In the genomic region with DNA sequence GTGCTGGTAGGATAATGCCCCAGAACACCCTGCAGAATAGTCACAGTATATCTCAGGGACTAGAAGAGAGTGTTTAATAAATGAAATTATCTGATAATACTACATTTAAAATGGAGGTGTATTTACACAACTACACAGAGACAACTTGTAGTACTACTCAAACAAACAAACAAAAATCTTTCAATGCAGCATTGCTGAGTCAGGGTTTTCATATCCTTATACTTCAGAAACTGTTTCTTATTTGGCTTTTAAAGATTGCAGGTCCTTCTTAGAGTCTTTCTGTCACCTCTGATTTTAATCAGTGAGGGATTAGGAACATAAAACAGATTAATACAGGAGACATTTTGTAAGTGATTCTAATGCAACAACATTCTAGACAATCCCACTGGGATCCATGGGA, we compare ENCODE assay signal across 22 cellular contexts. TPM values are rescaled to one million over a fixed set of nuclear protein-coding genes. Genes with fewer than 3 reads are reported as not detected.
A peak's percentile ranks its signal among the peaks of the same experiment; 100 is the strongest.
DNase-seq lines count a peak whose midpoint lies in the region; ATAC-seq, FAIRE-seq and TF ChIP-seq lines count a peak whose summit lies in the region.
"Had no signal": no experiment of that assay in that cellular context is flagged by ENCODE, and none has a peak within 500 bp of the region (broad histone marks: within the 10 kb centered on the region; RNA-seq: fewer than 3 reads in every experiment).

No MANE protein-coding gene starts in this region.

- H2BK20ac ChIP-seq in H9 (ENCODE audit: low read depth, low read length, poor library complexity, severe bottlenecking) (no peak overlapping the region), IMR-90 (ENCODE audit: low read depth, low read length) (no peak overlapping the region), H1 (ENCODE audit: low read length) (no peak overlapping the region)

- TF ChIP-seq EP300 in H1 (IDR thresholded peaks at IDR 0.05; ENCODE audit: borderline replicate concordance in 1 of 2, low read depth in 2 of 2, low read length in 2 of 2) = no peak

- H3K4me1 Mint-ChIP-seq in H9 (peaks cover 43 to 44% of the 10 kb centered on the region in 2 experiments), neural progenitor cell (peaks cover 45% of the 10 kb centered on the region)
- no peaks in the 10 kb centered on the region for H3K4me1 Mint-ChIP-seq in activated CD4-positive, alpha-beta memory T cell treated with anti-CD3 and anti-CD28 coated beads, Interleukin-2, amount 10 ng/mL, durations not matched to agents 7 days and 5 days

- H4K5ac ChIP-seq in H9 (ENCODE audit: insufficient read length, low read depth, low read length) (no peak overlapping the region), IMR-90 (ENCODE audit: low read depth, low read length) (no peak overlapping the region), H1 (ENCODE audit: insufficient read length, low read depth, low read length) (no peak overlapping the region)

- no peak overlapping the region for H2AK9ac ChIP-seq in IMR-90 (replicated peaks; ENCODE audit: low read depth, low read length, poor library complexity)

- H3K14ac ChIP-seq in H9 (ENCODE audit: insufficient read depth, low read length) (no peak overlapping the region), IMR-90 (replicated peaks; ENCODE audit: low read depth, low read length) (no peak overlapping the region), H1 (ENCODE audit: insufficient read length) (no peak overlapping the region)

- H2BK120ac ChIP-seq in H9 (ENCODE audit: low read depth, low read length, poor library complexity, severe bottlenecking) (no peak overlapping the region), IMR-90 (ENCODE audit: low read depth, low read length) (no peak overlapping the region), H1 (replicated peaks; ENCODE audit: low read depth, low read length) (no peak overlapping the region)

- H3K79me2 ChIP-seq in H9 (ENCODE audit: insufficient read depth, low read length) = no peaks in the 10 kb centered on the region
- no peaks in the 10 kb centered on the region for H3K79me2 ChIP-seq in H1 (ENCODE audit: control insufficient read depth in 1 of 2, insufficient read depth in 2 of 2, low read length in 2 of 2)
- H3K79me2 ChIP-seq in neural progenitor cell (ENCODE audit: low read depth) = no peaks in the 10 kb centered on the region

- in situ Hi-C loops in IMR-90 (cut with MboI; ENCODE audit: low sequenced_read_pairs) = no loop called here

- H2BK5ac ChIP-seq in H9 (ENCODE audit: insufficient read length, low read length) = no peak overlapping the region
- no peak overlapping the region for H2BK5ac ChIP-seq in IMR-90 (ENCODE audit: low read depth, low read length, poor library complexity, severe bottlenecking)
- no peak overlapping the region for H2BK5ac ChIP-seq in H1 (ENCODE audit: low read depth, low read length)

- H3K56ac ChIP-seq in H9 (ENCODE audit: insufficient read length, low read depth, low read length) (no peak overlapping the region), IMR-90 (ENCODE audit: extremely low read depth, insufficient read depth, low read length) (no peak overlapping the region), H1 (replicated peaks; ENCODE audit: insufficient read length, low read depth, low read length) (no peak overlapping the region)

- no peak for ATAC-seq in IMR-90 (ENCODE audit: low read depth)
- no peak for ATAC-seq in GM18858 (IDR thresholded peaks at IDR 0.05; ENCODE audit: unreplicated experiment)
- ATAC-seq: HCT116 had no signal

- no peak overlapping the region for H4K91ac ChIP-seq in H9 (ENCODE audit: insufficient read length, low read depth, low read length)
- no peak overlapping the region for H4K91ac ChIP-seq in IMR-90 (ENCODE audit: insufficient read depth, low read depth, low read length)
- no peak overlapping the region for H4K91ac ChIP-seq in H1 (replicated peaks; ENCODE audit: insufficient read length, low read length)

- H2AFZ ChIP-seq in H9 (ENCODE audit: low read length) (no peak overlapping the region), IMR-90 (replicated peaks; ENCODE audit: low read length, poor library complexity) (no peak overlapping the region), H1 (ENCODE audit: low read length) (no peak overlapping the region), neural progenitor cell (replicated peaks) (no peak overlapping the region)

- H3K9me3 ChIP-seq in H9 (ENCODE audit: control insufficient read depth, low read depth, low read length) (no peaks in the 10 kb centered on the region), IMR-90 (ENCODE audit: control insufficient read depth, insufficient read depth, low read length) (no peaks in the 10 kb centered on the region), H1 (ENCODE audit: insufficient read depth in 2 of 2, low read depth in 1 of 2, low read length in 1 of 2) (no peaks in the 10 kb centered on the region), neural progenitor cell (ENCODE audit: low read depth) (no peaks in the 10 kb centered on the region)

- H4K8ac ChIP-seq in H9 (replicated peaks; ENCODE audit: insufficient read length, low read depth, low read length) = no peak overlapping the region
- no peak overlapping the region for H4K8ac ChIP-seq in IMR-90 (ENCODE audit: low read depth in 2 of 2, low read length in 2 of 2)
- no peak overlapping the region for H4K8ac ChIP-seq in H1 (ENCODE audit: extremely low read depth, insufficient read depth, low read length)

- POLR2A ChIA-PET in IMR-90 (lab: Charles Lee; ENCODE audit: unreplicated experiment) = no interaction called here
- POLR2A ChIA-PET in H1 (lab: Charles Lee; ENCODE audit: partially characterized antibody) = interaction anchor here (0.6 kb wide), 1 partner anchor 928 kb away, joined by 3 read pairs; no protein-coding TSS in a partner anchor
- POLR2A ChIA-PET in activated CD4-positive, alpha-beta memory T cell treated with anti-CD3 and anti-CD28 coated beads, Interleukin-2, amount 10 ng/mL, durations not matched to agents 7 days and 5 days (lab: Charles Lee) = no interaction called here

- TF ChIP-seq POLR2A in IMR-90 (IDR thresholded peaks at IDR 0.05; ENCODE audit: low read depth, low read length) (no peak), H1 (IDR thresholded peaks at IDR 0.05; ENCODE audit: control extremely low read depth in 1 of 2, low read depth in 2 of 2, low read length in 2 of 2) (no peak)

- FAIRE-seq in H1 (lab: Jason Lieb, UNC) = no peak
- FAIRE-seq: A204.1, GM19239, H54 had no signal

- H3K27ac Mint-ChIP-seq in H9 (peak overlapping the region in 2 of 3 experiments; percentile 57 to 61; a peak in 2 of 7 replicates), neural progenitor cell (peak overlapping the region; percentile 75)
- H3K27ac Mint-ChIP-seq in activated CD4-positive, alpha-beta memory T cell treated with anti-CD3 and anti-CD28 coated beads, Interleukin-2, amount 10 ng/mL, durations not matched to agents 7 days and 5 days = no peak overlapping the region
- H3K27ac Mint-ChIP-seq: CD4-positive, alpha-beta T cell; HFFc6 had no signal

- H2BK12ac ChIP-seq in H9 (ENCODE audit: insufficient read length, low read depth, low read length) = no peak overlapping the region
- no peak overlapping the region for H2BK12ac ChIP-seq in H1 (ENCODE audit: low read depth, low read length)

- peaks cover 3% of the 10 kb centered on the region for H3K4me1 ChIP-seq in H9 (ENCODE audit: insufficient read depth, low read length)
- H3K4me1 ChIP-seq in IMR-90 (ENCODE audit: control insufficient read depth, insufficient read depth, low read length) = no peaks in the 10 kb centered on the region
- H3K4me1 ChIP-seq in H1 (replicated peaks in 1 of 4; ENCODE audit: control insufficient read depth in 3 of 4, insufficient read depth in 4 of 4, low read length in 3 of 4) = peaks cover 0 to 10% (median 5%) of the 10 kb centered on the region in 4 experiments; a peak in 5 of 7 replicates
- peaks cover 34% of the 10 kb centered on the region for H3K4me1 ChIP-seq in neural progenitor cell

- H3K36me3 Mint-ChIP-seq in H9 (ENCODE audit: insufficient read depth in 1 of 3, low read depth in 3 of 3) = no peaks in the 10 kb centered on the region
- H3K36me3 Mint-ChIP-seq in neural progenitor cell = peaks cover 2% of the 10 kb centered on the region
- no peaks in the 10 kb centered on the region for H3K36me3 Mint-ChIP-seq in activated CD4-positive, alpha-beta memory T cell treated with anti-CD3 and anti-CD28 coated beads, Interleukin-2, amount 10 ng/mL, durations not matched to agents 7 days and 5 days (ENCODE audit: low read depth)

- dilution Hi-C loops in IMR-90 (cut with HindIII; ENCODE audit: low sequenced_read_pairs, unreplicated experiment) = no loop called here

- TF ChIP-seq CTCF in H9 (conservative IDR thresholded peaks at IDR 0.05) (no peak), IMR-90 (conservative IDR thresholded peaks at IDR 0.05; ENCODE audit: low read depth, low read length) (no peak), H1 (IDR thresholded peaks at IDR 0.05; ENCODE audit: control extremely low read depth in 1 of 3, insufficient read depth in 1 of 3, low read depth in 1 of 3, low read length in 3 of 3) (no peak), neural progenitor cell (IDR thresholded peaks at IDR 0.05) (no peak)

- intact Hi-C loops in IMR-90 (cut with micrococcal nuclease) = no loop called here

- no peaks in the 10 kb centered on the region for H3K9me3 Mint-ChIP-seq in H9
- H3K9me3 Mint-ChIP-seq in neural progenitor cell = no peaks in the 10 kb centered on the region
- H3K9me3 Mint-ChIP-seq in activated CD4-positive, alpha-beta memory T cell treated with anti-CD3 and anti-CD28 coated beads, Interleukin-2, amount 10 ng/mL, durations not matched to agents 7 days and 5 days = no peaks in the 10 kb centered on the region
- H3K9me3 Mint-ChIP-seq: CD4-positive, alpha-beta T cell had no signal

- H3K23ac ChIP-seq in H9 (ENCODE audit: insufficient read length, low read depth, low read length) (no peak overlapping the region), IMR-90 (ENCODE audit: low read depth, low read length) (no peak overlapping the region), H1 (ENCODE audit: insufficient read length) (no peak overlapping the region)

- H3K27me3 Mint-ChIP-seq in H9 (ENCODE audit: low read depth) = no peaks in the 10 kb centered on the region
- H3K27me3 Mint-ChIP-seq in neural progenitor cell (ENCODE audit: insufficient read depth, low read depth) = no peaks in the 10 kb centered on the region
- H3K27me3 Mint-ChIP-seq in activated CD4-positive, alpha-beta memory T cell treated with anti-CD3 and anti-CD28 coated beads, Interleukin-2, amount 10 ng/mL, durations not matched to agents 7 days and 5 days = no peaks in the 10 kb centered on the region
- H3K27me3 Mint-ChIP-seq: CD4-positive, alpha-beta T cell had no signal

- H3K4ac ChIP-seq in H9 (ENCODE audit: low read depth, low read length) (no peak overlapping the region), IMR-90 (ENCODE audit: low read depth, low read length) (no peak overlapping the region), H1 (replicated peaks; ENCODE audit: insufficient read length, low read depth, low read length) (no peak overlapping the region)

- no peak for DNase-seq in H9
- DNase-seq in IMR-90 = no peak
- no peak for DNase-seq in H1 (ENCODE audit: low read depth in 1 of 2, low spot score in 2 of 2)
- no peak for DNase-seq in neural progenitor cell (ENCODE audit: low spot score)
- DNase-seq in NCI-H146 (lab: John Stamatoyannopoulos, UW) = no peak
- DNase-seq in NCI-H510A (lab: John Stamatoyannopoulos, UW) = no peak
- no peak for DNase-seq in activated CD4-positive, alpha-beta memory T cell treated with anti-CD3 and anti-CD28 coated beads, Interleukin-2, amount 10 ng/mL, durations not matched to agents 7 days and 5 days
- DNase-seq: AML-193; CD4-positive, alpha-beta T cell; DMS153; DMS79; GDM1; HFFc6 had no signal

- CTCF ChIA-PET in IMR-90 (lab: Yijun Ruan, JAX) = interaction anchor here (0.9 kb wide), 1 partner anchor 1808 kb away, joined by 3 read pairs; no protein-coding TSS in a partner anchor
- CTCF ChIA-PET in H1 (lab: Charles Lee; ENCODE audit: partially characterized antibody) = no interaction called here
- CTCF ChIA-PET in activated CD4-positive, alpha-beta memory T cell treated with anti-CD3 and anti-CD28 coated beads, Interleukin-2, amount 10 ng/mL, durations not matched to agents 7 days and 5 days (lab: Charles Lee) = no interaction called here

- H3K79me1 ChIP-seq in H9 (ENCODE audit: insufficient read depth, low read depth, low read length, poor library complexity, severe bottlenecking) = no peaks in the 10 kb centered on the region
- H3K79me1 ChIP-seq in IMR-90 (ENCODE audit: low read depth in 1 of 2, low read length in 2 of 2) = no peaks in the 10 kb centered on the region
- no peaks in the 10 kb centered on the region for H3K79me1 ChIP-seq in H1 (ENCODE audit: low read depth, low read length)

- no TSS peak for BruUV-seq in IMR-90 (replicated peaks; lab: Mats Ljungman, UMichigan)

- H3K27me3 ChIP-seq in H9 (ENCODE audit: insufficient read depth, low read length) (no peaks in the 10 kb centered on the region), IMR-90 (ENCODE audit: control insufficient read depth, insufficient read depth, low read length) (no peaks in the 10 kb centered on the region), H1 (replicated peaks in 1 of 4; ENCODE audit: control insufficient read depth in 3 of 4, extremely low read depth in 1 of 4, insufficient read depth in 3 of 4, low read length in 3 of 4) (no peaks in the 10 kb centered on the region), neural progenitor cell (no peaks in the 10 kb centered on the region)

- no peak overlapping the region for H3K27ac ChIP-seq in H9 (ENCODE audit: insufficient read length, low read depth, low read length)
- no peak overlapping the region for H3K27ac ChIP-seq in IMR-90 (ENCODE audit: insufficient read depth, low read length)
- H3K27ac ChIP-seq in H1 (ENCODE audit: low read depth, low read length) = no peak overlapping the region
- peak overlapping the region; percentile 93 for H3K27ac ChIP-seq in neural progenitor cell
- H3K27ac ChIP-seq: C4-2B, HL-60 had no signal

- H3K4me3 ChIP-seq in IMR-90 (ENCODE audit: insufficient read depth, low read depth, low read length) = no peak overlapping the region
- no peak overlapping the region for H3K4me3 ChIP-seq in H1 (ENCODE audit: extremely low read depth in 1 of 4, insufficient read depth in 2 of 4, low read depth in 3 of 4, low read length in 4 of 4)
- no peak overlapping the region for H3K4me3 ChIP-seq in neural progenitor cell

- H3K4me3 Mint-ChIP-seq in H9 (no peak overlapping the region), neural progenitor cell (no peak overlapping the region)
- H3K4me3 Mint-ChIP-seq in activated CD4-positive, alpha-beta memory T cell treated with anti-CD3 and anti-CD28 coated beads, Interleukin-2, amount 10 ng/mL, durations not matched to agents 7 days and 5 days = no peak overlapping the region
- H3K4me3 Mint-ChIP-seq: CD4-positive, alpha-beta T cell; HFFc6 had no signal

- no peaks in the 10 kb centered on the region for H3K9me1 ChIP-seq in IMR-90 (ENCODE audit: insufficient read depth, low read length)

- H2AK5ac ChIP-seq in H9 (ENCODE audit: insufficient read length, low read length) = no peak overlapping the region
- H2AK5ac ChIP-seq in IMR-90 (ENCODE audit: low read depth, low read length) = no peak overlapping the region
- no peak overlapping the region for H2AK5ac ChIP-seq in H1 (ENCODE audit: low read depth, low read length)

- H3K18ac ChIP-seq in H9 (ENCODE audit: insufficient read length, low read depth, low read length) (no peak overlapping the region), IMR-90 (ENCODE audit: low read depth, low read length) (no peak overlapping the region), H1 (ENCODE audit: extremely low read depth, low read length) (no peak overlapping the region)

- H3K23me2 ChIP-seq in H9 (ENCODE audit: insufficient read length, low read depth, low read length, poor library complexity, severe bottlenecking) (no peaks in the 10 kb centered on the region), H1 (ENCODE audit: low read depth, low read length) (no peaks in the 10 kb centered on the region)

- H3K4me2 ChIP-seq in H9 (ENCODE audit: insufficient read depth, insufficient read length, low read length) = no peak overlapping the region
- no peak overlapping the region for H3K4me2 ChIP-seq in IMR-90 (ENCODE audit: low read depth, low read length)
- no peak overlapping the region for H3K4me2 ChIP-seq in H1 (ENCODE audit: insufficient read depth in 1 of 2, low read depth in 2 of 2, low read length in 2 of 2)
- no peak overlapping the region for H3K4me2 ChIP-seq in neural progenitor cell

- H3K9ac ChIP-seq in H9 (ENCODE audit: extremely low read depth, insufficient read length, low read length) (no peak overlapping the region), IMR-90 (ENCODE audit: low read depth, low read length) (no peak overlapping the region), H1 (replicated peaks in 1 of 4; ENCODE audit: extremely low read depth in 1 of 4, low read depth in 3 of 4, low read length in 3 of 4) (no peak overlapping the region), neural progenitor cell (no peak overlapping the region)

- H2BK15ac ChIP-seq in H9 (ENCODE audit: low read depth, low read length) = no peak overlapping the region
- H2BK15ac ChIP-seq in IMR-90 (ENCODE audit: low read depth, low read length) = no peak overlapping the region
- no peak overlapping the region for H2BK15ac ChIP-seq in H1 (ENCODE audit: low read length)

- TF ChIP-seq RAD21 in IMR-90 (IDR thresholded peaks at IDR 0.05; ENCODE audit: low read length) (no peak), H1 (IDR thresholded peaks at IDR 0.05 in 1 of 2, conservative IDR thresholded peaks at IDR 0.05 in 1 of 2; ENCODE audit: low read depth in 2 of 2, low read length in 2 of 2) (no peak)

- H3F3A ChIP-seq in neural progenitor cell (ENCODE audit: low read depth) = peaks cover 27% of the 10 kb centered on the region

- H3K36me3 ChIP-seq in IMR-90 (ENCODE audit: control insufficient read depth, insufficient read depth, low read length) (no peaks in the 10 kb centered on the region), H1 (ENCODE audit: control insufficient read depth in 2 of 4, insufficient read depth in 4 of 4, low read length in 3 of 4) (no peaks in the 10 kb centered on the region), neural progenitor cell (no peaks in the 10 kb centered on the region)

- H3T11ph ChIP-seq in H9 (ENCODE audit: low read length) = no peak overlapping the region

- H4K20me1 ChIP-seq in H9 (ENCODE audit: control insufficient read depth, insufficient read depth, insufficient read length) = no peaks in the 10 kb centered on the region
- no peaks in the 10 kb centered on the region for H4K20me1 ChIP-seq in IMR-90 (ENCODE audit: insufficient read depth, low read length)
- H4K20me1 ChIP-seq in H1 (replicated peaks in 1 of 2; ENCODE audit: control insufficient read depth in 1 of 2, insufficient read depth in 2 of 2, low read length in 2 of 2) = no peaks in the 10 kb centered on the region
- H4K20me1 ChIP-seq in neural progenitor cell (ENCODE audit: low read depth) = no peaks in the 10 kb centered on the region

RNA-seq across cellular contexts. Expression of a gene that starts 57.4 kb away (rescaled TPM):
- total RNA-seq in H9 (2021) = 0.59 and 0.66 TPM in 2 replicates
- 0.18 and 0.28 TPM in 2 replicates for total RNA-seq in IMR-90 (2012; rRNA removed)
- polyA plus RNA-seq in IMR-90 (2012; rRNA removed) = 0.04 and 0.10 TPM in 2 replicates
- under 0.01 and 0.02 TPM in 2 replicates for polyA plus RNA-seq in IMR-90 (2012; cell fraction: cytosol; rRNA removed)
- 0.05 TPM in 1 of 2 replicates, not detected in the other for polyA plus RNA-seq in IMR-90 (2012; cell fraction: nucleus; rRNA removed; ENCODE audit: low replicate concordance)
- total RNA-seq in H1 (2021; fragmentation: NEBNext Ultra II Directional; extraction: Animal tissue kit (Norgen Biotek cat#: 25700)) = 0.22 and 0.33 TPM in 2 replicates
- 0.08 and 0.09 TPM in 2 replicates for polyA plus RNA-seq in H1 (2011; rRNA removed)
- 0.16 TPM for polyA plus RNA-seq in H1 (2011; cell fraction: cytosol; rRNA removed)
- 0.11 TPM for polyA plus RNA-seq in H1 (2011; cell fraction: nucleus; rRNA removed)
- polyA plus RNA-seq in H1 (2012, experiment 1 of 2) = 0.09 to 0.41 TPM (median 0.19 TPM) in 4 replicates
- polyA plus RNA-seq in H1 (2012, experiment 2 of 2) = not detected
- 0.18 TPM for polyA plus RNA-seq in H1 (2013, experiment 1 of 2)
- polyA plus RNA-seq in H1 (2013, experiment 2 of 2) = 0.15 TPM
- polyA minus RNA-seq in H1 (2011; rRNA and poly(A)+ RNA removed) = 0.85 TPM in 2 replicates
- polyA minus RNA-seq in H1 (2011; cell fraction: cytosol; rRNA and poly(A)+ RNA removed) = 0.59 TPM
- 0.90 TPM for polyA minus RNA-seq in H1 (2011; cell fraction: nucleus; rRNA and poly(A)+ RNA removed)
- total RNA-seq in neural progenitor cell (ENCODE audit: low replicate concordance) = 0.34 and 0.36 TPM in 2 replicates
- under 1 TPM in 1 of 2 experiments, not detected in 1; 0.05 TPM for total RNA-seq in activated CD4-positive, alpha-beta memory T cell treated with anti-CD3 and anti-CD28 coated beads, Interleukin-2, amount 10 ng/mL, durations not matched to agents 7 days and 5 days
- total RNA-seq: CD4-positive, alpha-beta T cell; Daoy; HT1080 had no signal
